In genomic region chr3:122496529-122496928, GRCh38 we compare ENCODE assay signal across 23 cellular contexts. TPM values are rescaled to one million over a fixed set of nuclear protein-coding genes. Genes with fewer than 3 reads are reported as not detected.
DNase-seq lines count a peak whose midpoint lies in the region; ATAC-seq, FAIRE-seq and TF ChIP-seq lines count a peak whose summit lies in the region.
"Had no signal": no experiment of that assay in that cellular context is flagged by ENCODE, and none has a peak within 500 bp of the region (broad histone marks: within the 10 kb centered on the region; RNA-seq: fewer than 3 reads in every experiment).

No MANE protein-coding gene starts in this region.

- peak overlapping the region; percentile 44; the same call in 1 of the 2 replicates for H4K5ac ChIP-seq in IMR-90 (ENCODE audit: low read depth, low read length)

- H2AFZ ChIP-seq in IMR-90 (replicated peaks; ENCODE audit: low read length, poor library complexity) = no peak overlapping the region

- POLR2A ChIA-PET in IMR-90 (lab: Charles Lee; ENCODE audit: unreplicated experiment) = no interaction called here

- peak overlapping the region; percentile 86 for H2BK120ac ChIP-seq in IMR-90 (ENCODE audit: low read depth, low read length)

- ATAC-seq in IMR-90 (ENCODE audit: low read depth) = no peak
- no peak for ATAC-seq in GM19467 (IDR thresholded peaks at IDR 0.05; ENCODE audit: unreplicated experiment)
- ATAC-seq in GM18520 (IDR thresholded peaks at IDR 0.05; ENCODE audit: unreplicated experiment) = no peak
- ATAC-seq in GM19035 (IDR thresholded peaks at IDR 0.05; ENCODE audit: unreplicated experiment) = no peak
- ATAC-seq: gastroesophageal sphincter, left lung, Right ventricle myocardium inferior, T-cell had no signal

- H3K14ac ChIP-seq in IMR-90 (replicated peaks; ENCODE audit: low read depth, low read length) = peak overlapping the region; percentile 55

- peaks cover 40% of the 10 kb centered on the region for H3K36me3 Mint-ChIP-seq in nephron progenitor cell (ENCODE audit: low read depth)

- no peak for TF ChIP-seq RAD21 in IMR-90 (IDR thresholded peaks at IDR 0.05; ENCODE audit: low read length)

- H2BK5ac ChIP-seq in IMR-90 (ENCODE audit: low read depth, low read length, poor library complexity, severe bottlenecking) = peak overlapping the region; percentile 88

- peaks cover 22 to 63% of the 10 kb centered on the region in 2 experiments for H3K79me1 ChIP-seq in IMR-90 (ENCODE audit: low read depth in 1 of 2, low read length in 2 of 2)

- DNase-seq in IMR-90 (no peak), bronchial epithelial cell (ENCODE audit: low read depth) (peak; percentile 29), nephron progenitor cell (no peak), SW 1271 (lab: John Stamatoyannopoulos, UW) (no peak)
- DNase-seq: activated naive CD4-positive, alpha-beta T cell; activated T-cell treated with anti-CD3 and anti-CD28 coated beads for 4 hours; Caco-2; colonic mucosa; erythroblast; left lung; MV-4-11; NCI-H2029 treated with DMSO at 0.1 percent for 48 hours; ovary; stimulated activated CD4-positive, alpha-beta T cell treated with anti-CD3 and anti-CD28 coated beads, Interleukin-1b, Interleukin-23, amount 100 ng/mL, for 48 hours; T-cell had no signal

- H2BK15ac ChIP-seq in IMR-90 (ENCODE audit: low read depth, low read length) = 0 out of 3 replicates have a peak overlapping the region, but pooled peaks have one; percentile 52

- intact Hi-C loops in IMR-90 (cut with micrococcal nuclease) = no loop called here

- H3K27me3 Mint-ChIP-seq in nephron progenitor cell (ENCODE audit: low read depth, poor library complexity) = no peaks in the 10 kb centered on the region
- H3K27me3 Mint-ChIP-seq: IgD-negative memory B cell, T-cell had no signal

- no peak for TF ChIP-seq CTCF in IMR-90 (conservative IDR thresholded peaks at IDR 0.05; ENCODE audit: low read depth, low read length)
- no peak for TF ChIP-seq CTCF in bronchial epithelial cell (IDR thresholded peaks at IDR 0.05; ENCODE audit: insufficient read depth, low read length, severe bottlenecking)
- no peak for TF ChIP-seq CTCF in nephron progenitor cell (IDR thresholded peaks at IDR 0.05)

- WGBS in IMR-90 (ENCODE audit: extremely low coverage in 2 of 2, insufficient read length in 1 of 2), 2 experiments = no CpG with 5 or more reads among the region's 2 CpGs

- H4K20me1 ChIP-seq in IMR-90 (ENCODE audit: insufficient read depth, low read length) = peaks cover 42% of the 10 kb centered on the region

- TF ChIP-seq POLR2A in IMR-90 (IDR thresholded peaks at IDR 0.05; ENCODE audit: low read depth, low read length) = no peak

- no peak overlapping the region; the same call in 1 of the 2 replicates for H3K4me2 ChIP-seq in IMR-90 (ENCODE audit: low read depth, low read length)

- peaks cover 6% of the 10 kb centered on the region for H3K4me1 Mint-ChIP-seq in nephron progenitor cell

- dilution Hi-C loops in IMR-90 (cut with HindIII; ENCODE audit: low sequenced_read_pairs, unreplicated experiment) = no loop called here

- peak overlapping the region; percentile 54 for H3K18ac ChIP-seq in IMR-90 (ENCODE audit: low read depth, low read length)

- H3K27me3 ChIP-seq in IMR-90 (ENCODE audit: control insufficient read depth, insufficient read depth, low read length) = no peaks in the 10 kb centered on the region
- H3K27me3 ChIP-seq in bronchial epithelial cell (ENCODE audit: control insufficient read depth, insufficient read depth, low read length) = no peaks in the 10 kb centered on the region
- H3K27me3 ChIP-seq: ascending aorta, colonic mucosa, gastroesophageal sphincter, left lung, ovary had no signal

- H3K4ac ChIP-seq in IMR-90 (ENCODE audit: low read depth, low read length) = peak overlapping the region; percentile 68; the same call in 1 of the 2 replicates

- no peaks in the 10 kb centered on the region for H3K9me3 Mint-ChIP-seq in nephron progenitor cell
- H3K9me3 Mint-ChIP-seq: IgD-negative memory B cell, T-cell had no signal

- peak overlapping the region; percentile 65; the same call in 1 of the 2 replicates for H3K23ac ChIP-seq in IMR-90 (ENCODE audit: low read depth, low read length)

- H3K4me3 Mint-ChIP-seq in nephron progenitor cell = peak overlapping the region; percentile 47
- H3K4me3 Mint-ChIP-seq: IgD-negative memory B cell, T-cell had no signal

- H3K9ac ChIP-seq in ES-I3 (ENCODE audit: low read depth, low read length) (peak overlapping the region; percentile 30; the same call in 1 of the 2 replicates), IMR-90 (ENCODE audit: low read depth, low read length) (no peak overlapping the region)

- H2BK20ac ChIP-seq in IMR-90 (ENCODE audit: low read depth, low read length) = peak overlapping the region; percentile 47; the same call in 1 of the 2 replicates

- H3K4me3 ChIP-seq in IMR-90 (ENCODE audit: insufficient read depth, low read depth, low read length) (no peak overlapping the region), bronchial epithelial cell (ENCODE audit: low read depth, low read length) (peak overlapping the region; percentile 16)
- H3K4me3 ChIP-seq: ascending aorta, colonic mucosa, gastroesophageal sphincter, left lung, ovary had no signal

- peaks cover 29% of the 10 kb centered on the region for H3K4me1 ChIP-seq in ES-I3 (ENCODE audit: insufficient read depth, low read length)
- peaks cover 5% of the 10 kb centered on the region; the same call in 1 of the 2 replicates for H3K4me1 ChIP-seq in IMR-90 (ENCODE audit: control insufficient read depth, insufficient read depth, low read length)
- H3K4me1 ChIP-seq: ascending aorta, Caco-2, colonic mucosa had no signal

- H3K27ac ChIP-seq in IMR-90 (ENCODE audit: insufficient read depth, low read length) = peak overlapping the region; percentile 44; the same call in 1 of the 2 replicates
- H3K27ac ChIP-seq: ascending aorta, colonic mucosa, gastroesophageal sphincter, left lung, ovary had no signal

- no peaks in the 10 kb centered on the region for H3K9me3 ChIP-seq in ES-I3 (ENCODE audit: control insufficient read depth, insufficient read depth, low read length)
- H3K9me3 ChIP-seq in IMR-90 (ENCODE audit: control insufficient read depth, insufficient read depth, low read length) = no peaks in the 10 kb centered on the region
- H3K9me3 ChIP-seq: ascending aorta, Caco-2, colonic mucosa, gastroesophageal sphincter, left lung, ovary had no signal

- no peak for FAIRE-seq in bronchial epithelial cell (lab: Jason Lieb, UNC)

- peak overlapping the region; percentile 89 for H3K27ac Mint-ChIP-seq in nephron progenitor cell
- H3K27ac Mint-ChIP-seq: IgD-negative memory B cell, T-cell had no signal

- peak overlapping the region in 1 of 2 experiments; percentile 86; a peak in 2 of 4 replicates for H4K8ac ChIP-seq in IMR-90 (ENCODE audit: low read depth in 2 of 2, low read length in 2 of 2)

- peaks cover 10% of the 10 kb centered on the region; the same call in 1 of the 2 replicates for H3K9me1 ChIP-seq in IMR-90 (ENCODE audit: insufficient read depth, low read length)

- H3K36me3 ChIP-seq in ES-I3 (ENCODE audit: insufficient read depth, low read length) (peaks cover 3% of the 10 kb centered on the region; the same call in 1 of the 2 replicates), IMR-90 (ENCODE audit: control insufficient read depth, insufficient read depth, low read length) (peaks cover 3% of the 10 kb centered on the region), bronchial epithelial cell (ENCODE audit: control insufficient read depth, insufficient read depth, low read length) (peaks cover 4% of the 10 kb centered on the region)
- H3K36me3 ChIP-seq: ovary had no signal

- CTCF ChIA-PET in IMR-90 (lab: Yijun Ruan, JAX) = no interaction called here

- BruUV-seq in IMR-90 (replicated peaks; lab: Mats Ljungman, UMichigan) = no TSS peak

- no peak overlapping the region for H3K56ac ChIP-seq in IMR-90 (ENCODE audit: extremely low read depth, insufficient read depth, low read length)

- H2AK9ac ChIP-seq in IMR-90 (replicated peaks; ENCODE audit: low read depth, low read length, poor library complexity) = no peak overlapping the region

- H4K91ac ChIP-seq in IMR-90 (ENCODE audit: insufficient read depth, low read depth, low read length) = peak overlapping the region; percentile 72; the same call in 1 of the 2 replicates

- in situ Hi-C loops in IMR-90 (cut with MboI; ENCODE audit: low sequenced_read_pairs) = no loop called here

- H2AK5ac ChIP-seq in IMR-90 (ENCODE audit: low read depth, low read length) = no peak overlapping the region

TF ChIP-seq in IMR-90, 13 proteins besides CTCF, POLR2A, EP300 and RAD21 (continues in another document):
- no peak for TF ChIP-seq MAZ (IDR thresholded peaks at IDR 0.05; ENCODE audit: borderline replicate concordance, low read depth, low read length)
- TF ChIP-seq USF2 (IDR thresholded peaks at IDR 0.05; ENCODE audit: low read depth, low read length) = no peak
- no peak for TF ChIP-seq MAFK (IDR thresholded peaks at IDR 0.05; ENCODE audit: low read depth, low read length)
- no peak for TF ChIP-seq ELK1 (IDR thresholded peaks at IDR 0.05; ENCODE audit: borderline replicate concordance, low read depth, low read length)
- no peak for TF ChIP-seq MXI1 (IDR thresholded peaks at IDR 0.05; ENCODE audit: borderline replicate concordance, low read depth, low read length)
- no peak for TF ChIP-seq RFX5 (IDR thresholded peaks at IDR 0.05; ENCODE audit: low read depth, low read length)
- TF ChIP-seq FOS (IDR thresholded peaks at IDR 0.05; ENCODE audit: low read depth, low read length) = no peak
- no peak for TF ChIP-seq RCOR1 (IDR thresholded peaks at IDR 0.05; ENCODE audit: insufficient replicate concordance, low read length)
- no peak for TF ChIP-seq CHD1 (IDR thresholded peaks at IDR 0.05; ENCODE audit: low read depth, low read length)

RNA-seq across cellular contexts. Expression of gene KPNA1, which starts 18.2 kb away (rescaled TPM):
- 53.3 and 112 TPM in 2 replicates for total RNA-seq in IMR-90 (2012; rRNA removed)
- 27.6 and 30.6 TPM in 2 replicates for polyA plus RNA-seq in IMR-90 (2012; rRNA removed)
- polyA plus RNA-seq in IMR-90 (2012; cell fraction: cytosol; rRNA removed) = 8.3 and 20.0 TPM in 2 replicates
- polyA plus RNA-seq in IMR-90 (2012; cell fraction: nucleus; rRNA removed; ENCODE audit: low replicate concordance) = 5.5 and 27.1 TPM in 2 replicates
- total RNA-seq in bronchial epithelial cell = 28.4 and 36.4 TPM in 2 replicates
